Comparison of ENCODE assay signal across 8 cellular contexts in the genomic region with DNA sequence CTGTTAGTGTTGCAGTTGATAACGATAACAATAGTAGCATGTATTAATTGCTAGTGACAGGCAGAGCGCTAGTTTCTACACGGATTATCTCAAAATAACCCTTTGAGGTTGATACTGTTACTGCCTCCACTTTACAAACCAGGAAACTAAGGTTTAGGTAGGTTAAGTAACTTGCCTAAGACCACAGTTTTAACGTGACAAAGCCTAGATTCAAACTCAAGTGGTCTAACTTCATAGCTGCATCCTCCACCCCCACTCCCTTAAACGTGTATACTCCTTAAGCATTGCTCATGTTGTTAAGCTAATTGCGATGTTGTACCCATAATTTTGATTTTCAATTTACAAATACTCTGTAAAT. TPM values are rescaled to one million over a fixed set of nuclear protein-coding genes. Genes with fewer than 3 reads are reported as not detected.
DNase-seq lines count a peak whose midpoint lies in the region; ATAC-seq and TF ChIP-seq lines count a peak whose summit lies in the region.

No MANE protein-coding gene starts in this region.

- peak overlapping the region; percentile 86 for H3K4me3 ChIP-seq in GM12865 (ENCODE audit: low read depth, low read length)
- peak overlapping the region; percentile 91 for H3K4me3 ChIP-seq in HUES6 (ENCODE audit: low read depth, low read length)
- peak overlapping the region; percentile 69 to 98 (median 90) for H3K4me3 ChIP-seq in mammary epithelial cell (replicated peaks in 1 of 3; ENCODE audit: insufficient read depth in 1 of 3, low read depth in 2 of 3, low read length in 3 of 3)
- peak overlapping the region; percentile 61 for H3K4me3 ChIP-seq in naive thymus-derived CD4-positive, alpha-beta T cell (ENCODE audit: low read length)

- no peaks in the 10 kb centered on the region for H3K27me3 ChIP-seq in HUES6 (ENCODE audit: control insufficient read depth, insufficient read depth, low read length)
- no peaks in the 10 kb centered on the region for H3K27me3 ChIP-seq in mammary epithelial cell (ENCODE audit: insufficient read depth, low read length)
- no peaks in the 10 kb centered on the region for H3K27me3 ChIP-seq in naive thymus-derived CD4-positive, alpha-beta T cell (ENCODE audit: control insufficient read depth in 2 of 2, insufficient read depth in 2 of 2, low read length in 2 of 2)

- H3K36me3 Mint-ChIP-seq in naive thymus-derived CD4-positive, alpha-beta T cell, result peaks cover 0 to 11% (median 0%) of the 10 kb centered on the region in 5 donors

- H3K9ac ChIP-seq in HUES6 (ENCODE audit: low read length) (peak overlapping the region; percentile 74), mammary epithelial cell (ENCODE audit: insufficient read depth, low read length) (peak overlapping the region; percentile 77)

- H3K4me1 ChIP-seq in HUES6 (ENCODE audit: control insufficient read depth, insufficient read depth, low read length) (peaks cover 13% of the 10 kb centered on the region), mammary epithelial cell (ENCODE audit: insufficient read depth, low read length) (peaks cover 10% of the 10 kb centered on the region)
- H3K4me1 ChIP-seq in naive thymus-derived CD4-positive, alpha-beta T cell (ENCODE audit: control insufficient read depth in 2 of 2, insufficient read depth in 2 of 2, low read length in 2 of 2), result peaks cover 17% of the 10 kb centered on the region in 2 donors

- WGBS in mammary epithelial cell (ENCODE audit: low coverage, missing lambda C conversion rate), result 35% methylated on average over 6 of the region's 6 CpGs

- DNase-seq in GM12865 (ENCODE audit: low read depth) (peak; percentile 52), mammary epithelial cell (no peak), islet precursor cell (no peak)
- peak in 2 of 9 donors; percentile 9 to 12 for DNase-seq in naive thymus-derived CD4-positive, alpha-beta T cell

- POLR2A ChIA-PET in naive thymus-derived CD4-positive, alpha-beta T cell (lab: Charles Lee), result interaction anchor here (0.6 to 2.9 kb wide), 7 partner anchors 9 to 317 kb away, joined by 3 to 25 read pairs (median 5); partner anchors contain the start of genes ELAC1, MEX3C and SMAD4

- H3K4me3 Mint-ChIP-seq in naive thymus-derived CD4-positive, alpha-beta T cell, result peak overlapping the region; percentile 92 to 99 (median 96)

- no peak for ATAC-seq in naive thymus-derived CD4-positive, alpha-beta T cell
- no peak for ATAC-seq in HG02938 (IDR thresholded peaks at IDR 0.05; ENCODE audit: unreplicated experiment)
- ATAC-seq in GM19351 (IDR thresholded peaks at IDR 0.05; ENCODE audit: unreplicated experiment), result no peak
- no peak for ATAC-seq in HG03457 (IDR thresholded peaks at IDR 0.05; ENCODE audit: unreplicated experiment)

- H3K36me3 ChIP-seq in HUES6 (ENCODE audit: control insufficient read depth, insufficient read depth, low read length) (no peaks in the 10 kb centered on the region), mammary epithelial cell (ENCODE audit: insufficient read depth, low read length) (no peaks in the 10 kb centered on the region)
- H3K36me3 ChIP-seq in naive thymus-derived CD4-positive, alpha-beta T cell (ENCODE audit: control insufficient read depth in 2 of 3, insufficient read depth in 3 of 3, low read length in 3 of 3), result peaks cover 0 to 4% (median 0%) of the 10 kb centered on the region in 3 experiments

- H3K79me2 ChIP-seq in mammary epithelial cell (ENCODE audit: insufficient read depth, low read length), result peaks cover 51% of the 10 kb centered on the region

- H3K4me1 Mint-ChIP-seq in naive thymus-derived CD4-positive, alpha-beta T cell, result peaks cover 22 to 45% (median 40%) of the 10 kb centered on the region in 7 donors

- no peak overlapping the region for H3K27ac ChIP-seq in HUES6 (ENCODE audit: low read depth, low read length)
- H3K27ac ChIP-seq in mammary epithelial cell (ENCODE audit: insufficient read depth, low read depth, low read length), result peak overlapping the region; percentile 63
- H3K27ac ChIP-seq in naive thymus-derived CD4-positive, alpha-beta T cell (ENCODE audit: low read depth, low read length), result peak overlapping the region; percentile 98

- BruUV-seq in mammary epithelial cell (replicated peaks; lab: Mats Ljungman, UMichigan), result TSS peak; percentile 35

- H3K9me3 Mint-ChIP-seq in naive thymus-derived CD4-positive, alpha-beta T cell, result no peaks in the 10 kb centered on the region

- H3K27me3 Mint-ChIP-seq in naive thymus-derived CD4-positive, alpha-beta T cell, result peaks cover 0 to under 1% (median 0%) of the 10 kb centered on the region in 5 donors

- peak overlapping the region; percentile 83 for H3K4me2 ChIP-seq in mammary epithelial cell (ENCODE audit: insufficient read depth, low read depth, low read length)

- H2AFZ ChIP-seq in mammary epithelial cell (ENCODE audit: low read depth, low read length), result peak overlapping the region; percentile 94

- intact Hi-C loops in mammary epithelial cell (cut with micrococcal nuclease), result no loop called here
- intact Hi-C loops in naive thymus-derived CD4-positive, alpha-beta T cell (cut with micrococcal nuclease), result no loop called here

- H3K27ac Mint-ChIP-seq in naive thymus-derived CD4-positive, alpha-beta T cell, result peak overlapping the region; percentile 89 to 99 (median 97)

- dilution Hi-C loops in mammary epithelial cell (cut with HindIII; ENCODE audit: low sequenced_read_pairs), result no loop called here

- TF ChIP-seq CTCF in GM12865 (IDR thresholded peaks at IDR 0.05; ENCODE audit: insufficient read depth, low read depth, low read length, missing control alignments), result no peak
- TF ChIP-seq CTCF in mammary epithelial cell (conservative IDR thresholded peaks at IDR 0.05 in 1 of 2, IDR thresholded peaks at IDR 0.05 in 1 of 2; ENCODE audit: extremely low read depth in 1 of 2, insufficient read depth in 1 of 2, low read depth in 1 of 2, low read length in 2 of 2), result no peak

- H3K9me3 ChIP-seq in HUES6 (ENCODE audit: control insufficient read depth, insufficient read depth, low read depth, low read length), result no peaks in the 10 kb centered on the region
- no peaks in the 10 kb centered on the region for H3K9me3 ChIP-seq in mammary epithelial cell (replicated peaks; ENCODE audit: insufficient read depth, low read length)
- H3K9me3 ChIP-seq in naive thymus-derived CD4-positive, alpha-beta T cell (ENCODE audit: control insufficient read depth in 2 of 3, low read length in 3 of 3), result no peaks in the 10 kb centered on the region

- CTCF ChIA-PET in mammary epithelial cell (lab: Charles Lee; ENCODE audit: low non-redundant PET), result no interaction called here
- CTCF ChIA-PET in naive thymus-derived CD4-positive, alpha-beta T cell (lab: Charles Lee), result no interaction called here

- no peaks in the 10 kb centered on the region for H4K20me1 ChIP-seq in mammary epithelial cell (ENCODE audit: insufficient read depth, low read length)

- in situ Hi-C loops in mammary epithelial cell (cut with MboI; ENCODE audit: low sequenced_read_pairs in 2 of 2), result no loop called here

RNA-seq across cellular contexts. Expression of gene ME2, which starts 1.2 kb away (rescaled TPM):
- 10 to 100 TPM; 34.3 to 41.5 TPM for total RNA-seq in mammary epithelial cell
- 38.7 TPM for polyA plus RNA-seq in mammary epithelial cell
- polyA minus RNA-seq in mammary epithelial cell, result 53.1 TPM
- 10 to 100 TPM; 29.4 to 84.7 (median 43.2) TPM for total RNA-seq in naive thymus-derived CD4-positive, alpha-beta T cell
- polyA plus RNA-seq in naive thymus-derived CD4-positive, alpha-beta T cell, result 10 to 100 TPM; 43.7 to 46.3 TPM
